In genomic region chr15:68614621-68615035, GRCh38 we compare ENCODE assay signal across 12 cellular contexts. TPM values are rescaled to one million over a fixed set of nuclear protein-coding genes. Genes with fewer than 3 reads are reported as not detected.
DNase-seq lines count a peak whose midpoint lies in the region; ATAC-seq and TF ChIP-seq lines count a peak whose summit lies in the region.
"Had no signal": no experiment of that assay in that cellular context is flagged by ENCODE, and none has a peak within 500 bp of the region (broad histone marks: within the 10 kb centered on the region; RNA-seq: fewer than 3 reads in every experiment).

No MANE protein-coding gene starts in this region.

- DNase-seq in Ammon's horn (ENCODE audit: low spot score) (peak; percentile 98), body of pancreas (no peak), left ventricle myocardium superior (peak; percentile 78), osteoblast (ENCODE audit: insufficient read length, low spot score, missing footprints) (peak; percentile 88), NCI-H1105 (lab: John Stamatoyannopoulos, UW) (no peak), 8988T (no peak)
- no peak for DNase-seq in activated CD4-positive, alpha-beta T cell treated with anti-CD3 and anti-CD28 coated beads, Interleukin-2, amount 50 U/mL, for 1 hour
- DNase-seq: activated B cell treated with CpG ODN at 0.5 μM for 24 hours, NCI-H146, thyroid gland had no signal

- H3K36me3 ChIP-seq in body of pancreas (replicated peaks in 1 of 2; ENCODE audit: insufficient read depth in 1 of 2, low read depth in 2 of 2) = no peaks in the 10 kb centered on the region
- H3K36me3 ChIP-seq in osteoblast (ENCODE audit: insufficient read depth, low read length) = no peaks in the 10 kb centered on the region
- H3K36me3 ChIP-seq: thyroid gland had no signal

- H3K9me3 ChIP-seq in body of pancreas (no peaks in the 10 kb centered on the region), osteoblast (ENCODE audit: low read depth, low read length) (no peaks in the 10 kb centered on the region)
- H3K9me3 ChIP-seq: thyroid gland had no signal

- intact Hi-C loops in body of pancreas (cut with DNase I) = no loop called here
- intact Hi-C loops in left ventricle myocardium superior (cut with micrococcal nuclease) = no loop called here

- peak overlapping the region; percentile 59 for H3K4me2 ChIP-seq in osteoblast (ENCODE audit: insufficient read depth, low read length)

- no peak for TF ChIP-seq POLR2A in body of pancreas (IDR thresholded peaks at IDR 0.05)

- no peak overlapping the region for H3K4me3 ChIP-seq in body of pancreas
- peak overlapping the region; percentile 5 for H3K4me3 ChIP-seq in osteoblast (ENCODE audit: insufficient read depth, low read length)
- H3K4me3 ChIP-seq: thyroid gland had no signal

- peak overlapping the region in 1 of 4 donors; percentile 41 for H3K27ac ChIP-seq in body of pancreas
- H3K27ac ChIP-seq in osteoblast (ENCODE audit: low read depth, low read length) = peak overlapping the region; percentile 27
- H3K27ac ChIP-seq: epithelial cell of prostate had no signal

- 43 to 50% methylated on average over 5 to 12 of the region's 12 CpGs for WGBS in body of pancreas, 2 donors

- no peaks in the 10 kb centered on the region for H3K27me3 ChIP-seq in body of pancreas
- H3K27me3 ChIP-seq in osteoblast (ENCODE audit: insufficient read depth, low read length) = no peaks in the 10 kb centered on the region
- H3K27me3 ChIP-seq: thyroid gland had no signal

- H3K4me1 ChIP-seq in body of pancreas (no peaks in the 10 kb centered on the region), osteoblast (ENCODE audit: insufficient read depth, low read length) (peaks cover 44% of the 10 kb centered on the region)

- peak overlapping the region; percentile 58 for H2AFZ ChIP-seq in osteoblast (ENCODE audit: low read length)

- peak; percentile 19 for ATAC-seq in body of pancreas
- ATAC-seq in left ventricle myocardium superior = peak; percentile 44
- no peak for ATAC-seq in GM19463 (IDR thresholded peaks at IDR 0.05; ENCODE audit: unreplicated experiment)

- TF ChIP-seq CTCF in body of pancreas (IDR thresholded peaks at IDR 0.05) (no peak), osteoblast (IDR thresholded peaks at IDR 0.05; ENCODE audit: extremely low read depth, low read depth, low read length) (no peak)

- H3K79me2 ChIP-seq in osteoblast (ENCODE audit: insufficient read depth, low read length) = peaks cover 26% of the 10 kb centered on the region

- H4K20me1 ChIP-seq in osteoblast (ENCODE audit: insufficient read depth, low read length) = no peaks in the 10 kb centered on the region

RNA-seq across cellular contexts. Expression of gene CORO2B, which starts 35.8 kb away (rescaled TPM):
- total RNA-seq in body of pancreas (1 to 10 TPM; 1.0 to 4.0 TPM), left ventricle myocardium superior (5.9 TPM), osteoblast (10.5 and 14.1 TPM in 2 replicates)

Comparison
In these comparisons a context has a peak if more than half of its experiments do, and no peak if none do; other contexts are left out.
1. DNase-seq: peak in Ammon's horn (single experiment), left ventricle myocardium superior (single experiment) and osteoblast (single experiment); none in body of pancreas (0 of 4), NCI-H1105 (single experiment), activated CD4-positive, alpha-beta T cell treated with anti-CD3 and anti-CD28 coated beads, Interleukin-2, amount 50 U/mL, for 1 hour (single experiment) and 8988T (single experiment).